Comparison of ENCODE assay signal across 19 cellular contexts in the genomic region with DNA sequence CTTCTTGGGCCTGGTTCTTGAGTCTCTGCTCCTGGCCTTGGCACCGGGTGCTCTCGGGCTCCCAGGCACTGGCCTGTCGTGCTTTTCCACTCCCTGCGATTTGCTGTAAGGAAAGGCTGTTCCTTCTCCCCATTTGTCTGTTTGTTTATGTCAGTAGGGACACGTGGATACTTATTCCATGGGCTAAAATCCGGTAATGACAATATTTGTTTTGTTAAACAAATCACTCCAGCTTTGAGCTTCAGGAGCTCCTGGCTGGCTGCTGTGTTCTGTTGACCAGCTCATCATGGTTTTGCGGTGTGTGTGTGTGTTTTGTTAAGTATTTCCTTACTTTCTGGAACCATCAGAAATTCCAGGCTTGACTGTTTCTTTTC. TPM values are rescaled to one million over a fixed set of nuclear protein-coding genes. Genes with fewer than 3 reads are reported as not detected.
"Had no signal": no experiment of that assay in that cellular context is flagged by ENCODE, and none has a peak within 500 bp of the region (broad histone marks: within the 10 kb centered on the region; RNA-seq: fewer than 3 reads in every experiment).

No MANE protein-coding gene starts in this region.

- H3K27ac Mint-ChIP-seq: activated naive CD4-positive, alpha-beta T cell treated with anti-CD3 and anti-CD28 coated beads for 36 hours; activated T-helper 17 cell treated with anti-CD3 and anti-CD28 coated beads, Interleukin-2, amount 50 U/mL, for 72 hours; natural killer cell treated with Interleukin-12 subunit alpha and Interleukin-12 subunit beta and Interleukin-15 and Interleukin-18, amount 100 ng/mL, for 72 hours had no signal

- H3K4me3 ChIP-seq: right atrium auricular region, skin epidermis had no signal

- H3K4me1 Mint-ChIP-seq: activated T-helper 17 cell treated with anti-CD3 and anti-CD28 coated beads, Interleukin-2, amount 50 U/mL, for 72 hours had no signal

- H3K4me1 ChIP-seq: right atrium auricular region had no signal

- H3K27me3 ChIP-seq: right atrium auricular region had no signal

- FAIRE-seq: astrocyte had no signal

- H3K27ac ChIP-seq: epithelial cell of prostate, right atrium auricular region, skin epidermis had no signal

- H3K4me3 Mint-ChIP-seq: activated naive CD4-positive, alpha-beta T cell treated with anti-CD3 and anti-CD28 coated beads for 36 hours; activated T-helper 17 cell treated with anti-CD3 and anti-CD28 coated beads, Interleukin-2, amount 50 U/mL, for 72 hours; natural killer cell treated with Interleukin-12 subunit alpha and Interleukin-12 subunit beta and Interleukin-15 and Interleukin-18, amount 100 ng/mL, for 72 hours had no signal

- H3K36me3 ChIP-seq: right atrium auricular region had no signal

- ATAC-seq: activated T-helper 17 cell treated with anti-CD3 and anti-CD28 coated beads, Interleukin-2, amount 50 U/mL, for 72 hours; stimulated activated naive CD8-positive, alpha-beta T cell treated with anti-CD3 and anti-CD28 coated beads, Interleukin-15, Interleukin-2, amounts not matched to agents 100 U/mL and 50 U/mL, for 24 hours had no signal

- DNase-seq: activated CD4-positive, alpha-beta T cell treated with anti-CD3 and anti-CD28 coated beads for 1 hour; activated CD4-positive, alpha-beta T cell treated with anti-CD3 and anti-CD28 coated beads, Interleukin-2, amount 50 U/mL, for 4 hours; activated naive CD4-positive, alpha-beta T cell treated with anti-CD3 and anti-CD28 coated beads for 36 hours; activated T-cell treated with anti-CD3 and anti-CD28 coated beads for 4 hours; dermis blood vessel endothelial cell; foreskin melanocyte; kidney glomerular epithelial cell; mesendoderm; stimulated activated CD4-positive, alpha-beta T cell treated with anti-CD3 and anti-CD28 coated beads, Interleukin-15, amount 100 ng/mL, for 24 hours; stimulated activated CD4-positive, alpha-beta T cell treated with anti-CD3 and anti-CD28 coated beads, Interleukin-4, amount 100 ng/mL, for 4 hours; stimulated activated CD8-positive, alpha-beta memory T cell treated with anti-CD3 and anti-CD28 coated beads, Interleukin-4, amount 100 ng/mL, for 48 hours; stimulated activated naive CD8-positive, alpha-beta T cell treated with anti-CD3 and anti-CD28 coated beads, Interleukin-15, Interleukin-2, amounts not matched to agents 100 U/mL and 50 U/mL, for 24 hours; trophoblast cell had no signal

RNA-seq across cellular contexts. Expression of a gene that starts 17.5 kb away (rescaled TPM):
- total RNA-seq: dermis blood vessel endothelial cell had no signal
